ENCODE assay signal across 13 cellular contexts in genomic region chr19:38700933-38701454, GRCh38. TPM values are rescaled to one million over a fixed set of nuclear protein-coding genes. Genes with fewer than 3 reads are reported as not detected.
A peak's percentile ranks its signal among the peaks of the same experiment; 100 is the strongest.
DNase-seq lines count a peak whose midpoint lies in the region; ATAC-seq and TF ChIP-seq lines count a peak whose summit lies in the region.
"Had no signal": no experiment of that assay in that cellular context is flagged by ENCODE, and none has a peak within 500 bp of the region (broad histone marks: within the 10 kb centered on the region; RNA-seq: fewer than 3 reads in every experiment).

No MANE protein-coding gene starts in this region.

- H3K36me3 Mint-ChIP-seq in osteocyte (ENCODE audit: unreplicated experiment) (peaks cover 29% of the 10 kb centered on the region), Calu3 (ENCODE audit: insufficient read depth, unreplicated experiment) (peaks cover 100% of the 10 kb centered on the region)

- 68 to 83% methylated on average over 17 to 18 of the region's 18 CpGs for WGBS in esophagus, 2 donors

- no peaks in the 10 kb centered on the region for H3K9me3 ChIP-seq in right atrium auricular region
- H3K9me3 ChIP-seq in esophagus (ENCODE audit: control insufficient read depth in 2 of 2, insufficient read depth in 1 of 2, low read depth in 1 of 2, low read length in 1 of 2): no peaks in the 10 kb centered on the region
- H3K9me3 ChIP-seq in vagina: no peaks in the 10 kb centered on the region

- peaks cover 0 to 88% of the 10 kb centered on the region in 2 donors for H3K4me1 ChIP-seq in right atrium auricular region
- peaks cover 9 to 43% of the 10 kb centered on the region in 2 donors for H3K4me1 ChIP-seq in esophagus (ENCODE audit: control insufficient read depth in 2 of 2, insufficient read depth in 2 of 2, low read length in 1 of 2)
- peaks cover 60% of the 10 kb centered on the region for H3K4me1 ChIP-seq in vagina

- intact Hi-C loops in Right ventricle myocardium superior (cut with DNase I) (no loop called here), vagina (cut with DNase I) (loop anchor here (5.0 kb wide), 1 partner anchor 54 kb away; the partner anchor contains the start of gene ACTN4), Calu3 (cut with micrococcal nuclease; ENCODE audit: unreplicated experiment) (no loop called here)

- no peak for TF ChIP-seq POLR2A in vagina (IDR thresholded peaks at IDR 0.05)

- H3K27ac Mint-ChIP-seq in osteocyte (ENCODE audit: unreplicated experiment): peak overlapping the region; percentile 58
- no peak overlapping the region for H3K27ac Mint-ChIP-seq in Calu3 (ENCODE audit: unreplicated experiment)
- H3K27ac Mint-ChIP-seq: activated naive CD8-positive, alpha-beta T cell; naive thymus-derived CD4-positive, alpha-beta T cell had no signal

- DNase-seq in right atrium auricular region (ENCODE audit: low spot score) (no peak), Right ventricle myocardium superior (no peak), osteocyte (ENCODE audit: extremely low spot score, unreplicated experiment) (no peak), vagina (ENCODE audit: extremely low spot score in 2 of 2) (no peak), Calu3 (no peak)
- DNase-seq: activated CD4-positive, alpha-beta T cell treated with anti-CD3 and anti-CD28 coated beads, Interleukin-2, amount 50 U/mL, for 1 hour; naive thymus-derived CD4-positive, alpha-beta T cell; stimulated activated naive CD8-positive, alpha-beta T cell treated with anti-CD3 and anti-CD28 coated beads, Interleukin-15, amount 100 ng/mL, for 72 hours had no signal

- peaks cover 81% of the 10 kb centered on the region for H3K36me3 ChIP-seq in right atrium auricular region
- H3K36me3 ChIP-seq in esophagus (ENCODE audit: control insufficient read depth in 2 of 2, insufficient read depth in 2 of 2, low read length in 1 of 2): peaks cover 19 to 65% of the 10 kb centered on the region in 2 donors
- peaks cover 1 to 42% of the 10 kb centered on the region in 2 donors for H3K36me3 ChIP-seq in vagina

- H3K4me1 Mint-ChIP-seq in osteocyte (ENCODE audit: unreplicated experiment): peaks cover 30% of the 10 kb centered on the region
- peaks cover 74% of the 10 kb centered on the region for H3K4me1 Mint-ChIP-seq in Calu3 (ENCODE audit: low read depth, unreplicated experiment)

- no TSS peak for BruUV-seq in Calu3 (replicated peaks; lab: Mats Ljungman, UMichigan)

- CTCF ChIA-PET in Calu3 (lab: Charles Lee): no interaction called here

- H3K27me3 ChIP-seq in right atrium auricular region (no peaks in the 10 kb centered on the region), esophagus (ENCODE audit: control insufficient read depth in 1 of 2, insufficient read depth in 2 of 2, low read length in 2 of 2) (no peaks in the 10 kb centered on the region), vagina (no peaks in the 10 kb centered on the region)

- ATAC-seq in Right ventricle myocardium superior (ENCODE audit: poor library complexity) (no peak), GM18909 (IDR thresholded peaks at IDR 0.05; ENCODE audit: poor library complexity, unreplicated experiment) (no peak), GM18907 (IDR thresholded peaks at IDR 0.05; ENCODE audit: unreplicated experiment) (no peak)
- ATAC-seq: naive thymus-derived CD4-positive, alpha-beta T cell; stimulated activated naive CD8-positive, alpha-beta T cell treated with anti-CD3 and anti-CD28 coated beads, Interleukin-15, amount 100 ng/mL, for 72 hours had no signal

- no peak overlapping the region for H3K4me3 ChIP-seq in right atrium auricular region
- no peak overlapping the region for H3K4me3 ChIP-seq in esophagus (ENCODE audit: low read depth in 1 of 2, low read length in 2 of 2)
- no peak overlapping the region for H3K4me3 ChIP-seq in vagina

- H3K9me3 Mint-ChIP-seq in osteocyte (ENCODE audit: unreplicated experiment) (no peaks in the 10 kb centered on the region), Calu3 (ENCODE audit: low read depth, unreplicated experiment) (no peaks in the 10 kb centered on the region)
- H3K9me3 Mint-ChIP-seq: naive thymus-derived CD4-positive, alpha-beta T cell; stimulated activated naive CD8-positive, alpha-beta T cell treated with anti-CD3 and anti-CD28 coated beads, Interleukin-15, amount 100 ng/mL, for 72 hours had no signal

- H3K27ac ChIP-seq in right atrium auricular region: peak overlapping the region; percentile 90 to 93
- H3K27ac ChIP-seq in esophagus (ENCODE audit: low read depth in 2 of 2, low read length in 1 of 2): peak overlapping the region; percentile 47 to 84
- H3K27ac ChIP-seq in vagina: peak overlapping the region; percentile 52

- H3K4me3 Mint-ChIP-seq in osteocyte (ENCODE audit: unreplicated experiment): no peak overlapping the region
- no peak overlapping the region for H3K4me3 Mint-ChIP-seq in Calu3 (ENCODE audit: low read depth, unreplicated experiment)
- H3K4me3 Mint-ChIP-seq: activated naive CD8-positive, alpha-beta T cell; naive thymus-derived CD4-positive, alpha-beta T cell; stimulated activated naive CD8-positive, alpha-beta T cell treated with anti-CD3 and anti-CD28 coated beads, Interleukin-15, amount 100 ng/mL, for 72 hours had no signal

- TF ChIP-seq CTCF in right atrium auricular region (IDR thresholded peaks at IDR 0.05): no peak
- TF ChIP-seq CTCF in osteocyte (IDR thresholded peaks at IDR 0.05): no peak
- TF ChIP-seq CTCF in vagina (IDR thresholded peaks at IDR 0.05): no peak
- TF ChIP-seq CTCF in Calu3 (IDR thresholded peaks at IDR 0.05; ENCODE audit: unreplicated experiment): no peak

- no peaks in the 10 kb centered on the region for H3K27me3 Mint-ChIP-seq in osteocyte (ENCODE audit: unreplicated experiment)
- H3K27me3 Mint-ChIP-seq in Calu3 (ENCODE audit: unreplicated experiment): no peaks in the 10 kb centered on the region
- H3K27me3 Mint-ChIP-seq: activated naive CD8-positive, alpha-beta T cell; naive thymus-derived CD4-positive, alpha-beta T cell; stimulated activated naive CD8-positive, alpha-beta T cell treated with anti-CD3 and anti-CD28 coated beads, Interleukin-15, amount 100 ng/mL, for 72 hours had no signal

RNA-seq across cellular contexts. Expression of gene CAPN12, which starts 43.3 kb away (rescaled TPM):
- total RNA-seq in right atrium auricular region: under 1 TPM; 0.74 to 0.90 TPM
- total RNA-seq in Right ventricle myocardium superior: not detected
- 10 to 100 TPM in 1 of 2 donors, 1 to 10 TPM in 1; 4.1 to 12.3 TPM for polyA plus RNA-seq in esophagus
- not detected in 2 replicates for total RNA-seq in osteocyte
- 9.6 TPM for total RNA-seq in vagina
- 14.5 and 14.7 TPM in 2 replicates for total RNA-seq in Calu3 (2022)
- total RNA-seq: Daoy had no signal

RNA-seq across cellular contexts. Expression of gene ACTN4, which starts 53.5 kb away (rescaled TPM):
- total RNA-seq in right atrium auricular region: 100 to 1,000 TPM; 115 to 180 TPM
- 125 TPM for total RNA-seq in Right ventricle myocardium superior
- polyA plus RNA-seq in esophagus: 100 to 1,000 TPM; 261 to 376 TPM
- 525 and 560 TPM in 2 replicates for total RNA-seq in osteocyte
- 513 TPM for total RNA-seq in vagina
- total RNA-seq in Calu3 (2022): 1,462 and 1,577 TPM in 2 replicates
